In genomic region chr2:216044883-216045499, GRCh38 we compare ENCODE assay signal across 12 cellular contexts. TPM values are rescaled to one million over a fixed set of nuclear protein-coding genes. Genes with fewer than 3 reads are reported as not detected.
DNase-seq lines count a peak whose midpoint lies in the region; ATAC-seq lines count a peak whose summit lies in the region.
"Had no signal": no experiment of that assay in that cellular context is flagged by ENCODE, and none has a peak within 500 bp of the region (broad histone marks: within the 10 kb centered on the region; RNA-seq: fewer than 3 reads in every experiment).

No MANE protein-coding gene starts in this region.

- H3K36me3 ChIP-seq in neuronal stem cell (replicated peaks in 1 of 2; ENCODE audit: control insufficient read depth in 2 of 2, insufficient read depth in 2 of 2, low read length in 2 of 2), result peaks cover 4 to 59% of the 10 kb centered on the region in 2 donors
- H3K36me3 ChIP-seq: cardiac muscle cell had no signal

- no peak overlapping the region for H3K4ac ChIP-seq in neuronal stem cell (ENCODE audit: low read length)

- H3K27me3 ChIP-seq in neuronal stem cell (ENCODE audit: control insufficient read depth in 3 of 3, insufficient read depth in 3 of 3, low read depth in 1 of 3, low read length in 3 of 3), result no peaks in the 10 kb centered on the region
- H3K27me3 ChIP-seq: cardiac muscle cell, sigmoid colon had no signal

- H2BK120ac ChIP-seq in neuronal stem cell (ENCODE audit: low read depth, low read length), result no peak overlapping the region

- H3K27ac ChIP-seq in neuronal stem cell (replicated peaks; ENCODE audit: low read length), result no peak overlapping the region
- H3K27ac ChIP-seq: cardiac muscle cell, sigmoid colon had no signal

- CTCF ChIA-PET in activated CD4-positive, alpha-beta memory T cell treated with anti-CD3 and anti-CD28 coated beads for 36 hours (lab: Charles Lee), result interaction anchor here (0.9 to 3.1 kb wide), 4 partner anchors 11 to 66 kb away, joined by 3 to 23 read pairs (median 5); partner anchors contain the start of gene XRCC5

- H3K4me2 ChIP-seq in neuronal stem cell (ENCODE audit: insufficient read depth, low read length, poor library complexity, severe bottlenecking), result no peak overlapping the region

- H3K14ac ChIP-seq in neuronal stem cell (ENCODE audit: low read length), result no peak overlapping the region

- peaks cover 7% of the 10 kb centered on the region for H3K36me3 Mint-ChIP-seq in activated CD4-positive, alpha-beta memory T cell treated with anti-CD3 and anti-CD28 coated beads for 36 hours

- ATAC-seq in GM18909 (IDR thresholded peaks at IDR 0.05; ENCODE audit: poor library complexity, unreplicated experiment), result peak; percentile 95
- ATAC-seq in HG02571 (IDR thresholded peaks at IDR 0.05; ENCODE audit: unreplicated experiment), result peak; percentile 95
- peak; percentile 94 for ATAC-seq in HG03354 (IDR thresholded peaks at IDR 0.05; ENCODE audit: poor library complexity, severe bottlenecking, unreplicated experiment)
- ATAC-seq: Right ventricle myocardium inferior had no signal

- no peak overlapping the region for H3K9ac ChIP-seq in neuronal stem cell (ENCODE audit: low read depth, low read length, poor library complexity)

- POLR2A ChIA-PET in activated CD4-positive, alpha-beta memory T cell treated with anti-CD3 and anti-CD28 coated beads for 36 hours (lab: Charles Lee), result interaction anchor here (0.6 kb wide), 1 partner anchor 12 kb away, joined by 3 read pairs; no protein-coding TSS in a partner anchor

- H3K9me3 ChIP-seq in neuronal stem cell (replicated peaks in 1 of 2; ENCODE audit: control insufficient read depth in 2 of 2, insufficient read depth in 1 of 2, low read depth in 1 of 2, low read length in 2 of 2), result no peaks in the 10 kb centered on the region
- H3K9me3 ChIP-seq: sigmoid colon had no signal

- no peak overlapping the region for H3K27ac Mint-ChIP-seq in activated CD4-positive, alpha-beta memory T cell treated with anti-CD3 and anti-CD28 coated beads for 36 hours

- DNase-seq in DMS79 treated with DMSO at 0.1 percent for 48 hours (lab: John Stamatoyannopoulos, UW), result peak; percentile 56
- DNase-seq in activated effector memory CD4-positive, alpha-beta T cell treated with Interleukin-2 at 50 U/mL for 16 hours, result no peak
- DNase-seq in neuronal stem cell (ENCODE audit: low spot score), result no peak
- DNase-seq in activated CD4-positive, alpha-beta memory T cell treated with anti-CD3 and anti-CD28 coated beads for 36 hours, result no peak
- no peak for DNase-seq in KG1 (lab: John Stamatoyannopoulos, UW)
- DNase-seq: Karpas-422, sigmoid colon had no signal

- H3K27me3 Mint-ChIP-seq in activated CD4-positive, alpha-beta memory T cell treated with anti-CD3 and anti-CD28 coated beads for 36 hours, result no peaks in the 10 kb centered on the region

- no peak overlapping the region for H2AK5ac ChIP-seq in neuronal stem cell (ENCODE audit: low read depth, low read length)

- H2BK12ac ChIP-seq in neuronal stem cell (ENCODE audit: low read length), result no peak overlapping the region

- H4K8ac ChIP-seq in neuronal stem cell (ENCODE audit: low read depth, low read length), result no peak overlapping the region

- WGBS in neuronal stem cell (ENCODE audit: extremely low coverage in 2 of 2, insufficient read length in 2 of 2, insufficient replicate concordance in 1 of 2), 2 donors, result no CpG with 5 or more reads among the region's 6 CpGs

- H3K4me1 ChIP-seq in neuronal stem cell (ENCODE audit: control insufficient read depth in 2 of 2, insufficient read depth in 1 of 2, low read depth in 1 of 2, low read length in 2 of 2), result peaks cover 0 to 2% of the 10 kb centered on the region in 2 donors
- H3K4me1 ChIP-seq: sigmoid colon had no signal

- H3K23ac ChIP-seq in neuronal stem cell (ENCODE audit: low read depth, low read length, poor library complexity), result no peak overlapping the region

- no peak overlapping the region for H2BK15ac ChIP-seq in neuronal stem cell (ENCODE audit: low read length)

- intact Hi-C loops in activated CD4-positive, alpha-beta memory T cell treated with anti-CD3 and anti-CD28 coated beads for 36 hours (cut with micrococcal nuclease), result no loop called here

- no peak overlapping the region for H2BK5ac ChIP-seq in neuronal stem cell (ENCODE audit: low read length)

- peaks cover 9% of the 10 kb centered on the region for H3K4me1 Mint-ChIP-seq in activated CD4-positive, alpha-beta memory T cell treated with anti-CD3 and anti-CD28 coated beads for 36 hours (ENCODE audit: low read depth)

- H3K18ac ChIP-seq in neuronal stem cell (ENCODE audit: low read length), result no peak overlapping the region

- H3K4me3 Mint-ChIP-seq in activated CD4-positive, alpha-beta memory T cell treated with anti-CD3 and anti-CD28 coated beads for 36 hours, result no peak overlapping the region

- H3K9me3 Mint-ChIP-seq in activated CD4-positive, alpha-beta memory T cell treated with anti-CD3 and anti-CD28 coated beads for 36 hours, result no peaks in the 10 kb centered on the region

- no peak overlapping the region for H4K91ac ChIP-seq in neuronal stem cell (ENCODE audit: low read depth, low read length, poor library complexity)

- H2AFZ ChIP-seq in neuronal stem cell (ENCODE audit: low read length), result no peak overlapping the region

- no peak overlapping the region for H3K4me3 ChIP-seq in neuronal stem cell (ENCODE audit: low read length in 2 of 2)
- H3K4me3 ChIP-seq: cardiac muscle cell, sigmoid colon had no signal

- H3K79me1 ChIP-seq in neuronal stem cell (ENCODE audit: low read depth, low read length), result no peaks in the 10 kb centered on the region

RNA-seq across cellular contexts. Expression of gene MREG, which starts 31.6 kb away (rescaled TPM):
- 5.0 TPM for polyA plus RNA-seq in neuronal stem cell (2013, experiment 1 of 2)
- 5.1 TPM for polyA plus RNA-seq in neuronal stem cell (2013, experiment 2 of 2)
- total RNA-seq in activated CD4-positive, alpha-beta memory T cell treated with anti-CD3 and anti-CD28 coated beads for 36 hours, result 10 to 100 TPM; 10.2 to 10.4 TPM

RNA-seq across cellular contexts. Expression of gene PECR, which starts 36.6 kb away (rescaled TPM):
- polyA plus RNA-seq in neuronal stem cell (2013, experiment 1 of 2), result 9.1 TPM
- polyA plus RNA-seq in neuronal stem cell (2013, experiment 2 of 2), result 9.5 TPM
- 10 to 100 TPM; 23.3 to 27.6 TPM for total RNA-seq in activated CD4-positive, alpha-beta memory T cell treated with anti-CD3 and anti-CD28 coated beads for 36 hours

RNA-seq across cellular contexts. Expression of gene TMEM169, which starts 36.7 kb away (rescaled TPM):
- 61.7 TPM for polyA plus RNA-seq in neuronal stem cell (2013, experiment 1 of 2)
- 62.7 TPM for polyA plus RNA-seq in neuronal stem cell (2013, experiment 2 of 2)
- total RNA-seq in activated CD4-positive, alpha-beta memory T cell treated with anti-CD3 and anti-CD28 coated beads for 36 hours, result 1 to 10 TPM; 2.0 to 2.7 TPM
